ENCODE assay signal across 8 cellular contexts in genomic region chr3:11718582-11719405, GRCh38.
A peak's percentile ranks its signal among the peaks of the same experiment; 100 is the strongest.
DNase-seq lines count a peak whose midpoint lies in the region; ATAC-seq and TF ChIP-seq lines count a peak whose summit lies in the region.

No MANE protein-coding gene starts in this region.

- H3K79me2 ChIP-seq in trophoblast cell (ENCODE audit: control insufficient read depth, insufficient read depth, low read length, poor library complexity): peaks cover 9% of the 10 kb centered on the region

- H3K4me3 ChIP-seq in AG10803 (ENCODE audit: low read length) (peak overlapping the region; percentile 94), trophoblast cell (ENCODE audit: low read depth, low read length) (peak overlapping the region; percentile 98)

- H3K27ac Mint-ChIP-seq in activated naive CD8-positive, alpha-beta T cell: peak overlapping the region; percentile 77

- TF ChIP-seq CTCF in AG10803 (conservative IDR thresholded peaks at IDR 0.05; ENCODE audit: low read length): no peak

- peak overlapping the region; percentile 77 for H3K4ac ChIP-seq in trophoblast cell (ENCODE audit: low read depth, low read length)

- peak overlapping the region; percentile 97 for H4K91ac ChIP-seq in trophoblast cell (ENCODE audit: low read depth, low read length)

- H3K4me1 ChIP-seq in trophoblast cell (ENCODE audit: control insufficient read depth in 1 of 2, insufficient read depth in 2 of 2, low read length in 2 of 2): peaks cover 2 to 3% of the 10 kb centered on the region in 2 experiments

- intact Hi-C loops in Right ventricle myocardium superior (cut with DNase I): no loop called here

- peak overlapping the region; percentile 15 for H2BK12ac ChIP-seq in trophoblast cell (ENCODE audit: low read length)

- H3K27me3 Mint-ChIP-seq in activated naive CD8-positive, alpha-beta T cell: peaks cover 2% of the 10 kb centered on the region

- H3K23ac ChIP-seq in trophoblast cell (ENCODE audit: low read length): no peak overlapping the region

- peak; percentile 22 for ATAC-seq in GM18868 (IDR thresholded peaks at IDR 0.05; ENCODE audit: unreplicated experiment)
- ATAC-seq in HG03097 (IDR thresholded peaks at IDR 0.05; ENCODE audit: low FRiP score, unreplicated experiment): peak; percentile 29
- ATAC-seq in Right ventricle myocardium superior (ENCODE audit: poor library complexity): peak; percentile 37

- peaks cover 19% of the 10 kb centered on the region for H3K4me1 Mint-ChIP-seq in activated naive CD8-positive, alpha-beta T cell (ENCODE audit: low read depth)

- H2BK5ac ChIP-seq in trophoblast cell (ENCODE audit: low read depth, low read length, poor library complexity): peak overlapping the region; percentile 70

- peaks cover 13% of the 10 kb centered on the region for H3K79me1 ChIP-seq in trophoblast cell (ENCODE audit: low read length)

- peak overlapping the region; percentile 92 for H3K4me3 Mint-ChIP-seq in activated naive CD8-positive, alpha-beta T cell

- peak overlapping the region; percentile 86 for H3K27ac ChIP-seq in trophoblast cell (ENCODE audit: low read depth, low read length)

- peak overlapping the region; percentile 44 for H4K8ac ChIP-seq in trophoblast cell (ENCODE audit: low read depth, low read length)

- H3K36me3 Mint-ChIP-seq in activated naive CD8-positive, alpha-beta T cell: no peaks in the 10 kb centered on the region

- no peaks in the 10 kb centered on the region for H3K9me3 Mint-ChIP-seq in activated naive CD8-positive, alpha-beta T cell (ENCODE audit: low read depth)

- H4K12ac ChIP-seq in trophoblast cell (ENCODE audit: low read depth, low read length): peak overlapping the region; percentile 84

- DNase-seq in AG10803 (ENCODE audit: low read depth) (peak; percentile 62), RKO (ENCODE audit: low spot score) (peak; percentile 68), Right ventricle myocardium superior (peak; percentile 69), trophoblast cell (peak; percentile 53 to 76), NCI-H1694 (lab: John Stamatoyannopoulos, UW) (no peak)

- no peaks in the 10 kb centered on the region for H3K27me3 ChIP-seq in trophoblast cell (ENCODE audit: insufficient read depth, low read length)

- no CpG with 5 or more reads among the region's 44 CpGs for WGBS in trophoblast cell (ENCODE audit: extremely low coverage, insufficient coverage, insufficient read length)

- peak overlapping the region; percentile 95 for H3K18ac ChIP-seq in trophoblast cell (ENCODE audit: low read length)

- peak overlapping the region; percentile 100 for H3K4me2 ChIP-seq in trophoblast cell (ENCODE audit: low read length)

- peaks cover 2% of the 10 kb centered on the region for H3K9me3 ChIP-seq in trophoblast cell (ENCODE audit: insufficient read depth, low read depth, low read length)

- H2AFZ ChIP-seq in trophoblast cell (ENCODE audit: insufficient read depth, low read length, poor library complexity): peak overlapping the region; percentile 96

- peak overlapping the region; percentile 95 for H2BK120ac ChIP-seq in trophoblast cell (ENCODE audit: insufficient read depth, low read length, poor library complexity)

- H2AK5ac ChIP-seq in trophoblast cell (ENCODE audit: low read length): peak overlapping the region; percentile 13

- peak overlapping the region; percentile 89 for H3K9ac ChIP-seq in trophoblast cell (ENCODE audit: low read length)

- H3K36me3 ChIP-seq in trophoblast cell (ENCODE audit: control insufficient read depth in 1 of 2, insufficient read depth in 2 of 2, low read length in 2 of 2): no peaks in the 10 kb centered on the region

- peak overlapping the region; percentile 94 for H3K14ac ChIP-seq in trophoblast cell (ENCODE audit: low read length)
